In genomic region chr16:81790277-81790676, GRCh38 we compare ENCODE assay signal across 27 cellular contexts. TPM values are rescaled to one million over a fixed set of nuclear protein-coding genes. Genes with fewer than 3 reads are reported as not detected.
DNase-seq lines count a peak whose midpoint lies in the region; ATAC-seq, FAIRE-seq and TF ChIP-seq lines count a peak whose summit lies in the region.
"Had no signal": no experiment of that assay in that cellular context is flagged by ENCODE, and none has a peak within 500 bp of the region (broad histone marks: within the 10 kb centered on the region; RNA-seq: fewer than 3 reads in every experiment).

No MANE protein-coding gene starts in this region.

- peaks cover 0 to 22% of the 10 kb centered on the region in 2 experiments; a peak in 2 of 5 replicates for H3K27me3 ChIP-seq in HepG2 (ENCODE audit: control insufficient read depth in 1 of 2, insufficient read depth in 2 of 2, low read length in 2 of 2)
- no peaks in the 10 kb centered on the region for H3K27me3 ChIP-seq in right lobe of liver
- no peaks in the 10 kb centered on the region for H3K27me3 ChIP-seq in SU-DHL-6 (ENCODE audit: low read length)
- H3K27me3 ChIP-seq: BLaER1 treated with 17β-estradiol and CSF1 and Interleukin-3, amounts not matched to agents 10 nM and 100 nM; MG63 had no signal

- H4K20me1 ChIP-seq in HepG2 (ENCODE audit: insufficient read depth, low read length): no peaks in the 10 kb centered on the region
- H4K20me1 ChIP-seq in SU-DHL-6 (ENCODE audit: low read depth, low read length): peaks cover 20% of the 10 kb centered on the region

- TF ChIP-seq CTCF in HepG2 (CRISPR knock-in tag; IDR thresholded peaks at IDR 0.05): no peak
- no peak for TF ChIP-seq CTCF in right lobe of liver (IDR thresholded peaks at IDR 0.05)
- TF ChIP-seq CTCF in SU-DHL-6 (IDR thresholded peaks at IDR 0.05; ENCODE audit: insufficient read depth, low read length, poor library complexity, severe bottlenecking): no peak

- H3K4me2 ChIP-seq in HepG2 (ENCODE audit: low read depth, low read length) (no peak overlapping the region), SU-DHL-6 (ENCODE audit: low read depth, low read length, poor library complexity, severe bottlenecking) (no peak overlapping the region)

- H3K9ac ChIP-seq in HepG2 (ENCODE audit: insufficient read depth, low read depth, low read length): no peak overlapping the region
- no peak overlapping the region for H3K9ac ChIP-seq in SU-DHL-6 (ENCODE audit: low read length)
- H3K9ac ChIP-seq: BLaER1 treated with 17β-estradiol and CSF1 and Interleukin-3, amounts not matched to agents 10 nM and 100 nM had no signal

- DNase-seq in HepG2 (ENCODE audit: low spot score) (no peak), right lobe of liver (no peak), naive B cell (no peak), NCI-H1105 (lab: John Stamatoyannopoulos, UW) (no peak)
- no peak for DNase-seq in stimulated activated naive B cell treated with anti-CD40 and anti-IgM and Interleukin-4, amounts not matched to agents 10 μg/mL and 1 μg/mL and 100 μg/mL, for 72 hours
- no peak for DNase-seq in stimulated activated CD4-positive, alpha-beta T cell treated with anti-CD3 and anti-CD28 coated beads, Interleukin-1b, Interleukin-23, amount 100 ng/mL, for 48 hours
- DNase-seq: CD4-positive, alpha-beta T cell; GOT3; KBM-7; MG63; NCI-H1417 treated with DMSO at 0.1 percent for 48 hours; NCI-H1694 treated with DMSO at 0.1 percent for 48 hours; NCI-H2081; NCI-H2171; NCI-H226; NCI-H524; NCI-H748 treated with DMSO at 0.1 percent for 48 hours; NK-92 treated with Interleukin-12 subunit alpha and Interleukin-12 subunit beta, amount 100 ng/mL, for 24 hours; SHP77; T-helper 1 cell had no signal

- no peaks in the 10 kb centered on the region for H3K9me2 ChIP-seq in SU-DHL-6 (replicated peaks; ENCODE audit: insufficient read depth, low read length)

- peaks cover 31% of the 10 kb centered on the region for H3F3A ChIP-seq in SU-DHL-6 (ENCODE audit: insufficient read depth)

- peaks cover 20 to 25% of the 10 kb centered on the region in 2 donors for H3K36me3 Mint-ChIP-seq in naive B cell
- H3K36me3 Mint-ChIP-seq in stimulated activated naive B cell treated with anti-CD40 and anti-IgM and Interleukin-4, amounts not matched to agents 10 μg/mL and 1 μg/mL and 100 μg/mL, for 72 hours: peaks cover 63 to 79% of the 10 kb centered on the region in 2 donors

- H3K27ac Mint-ChIP-seq in naive B cell: peak overlapping the region in 5 of 6 donors; percentile 53 to 89 (median 76)
- peak overlapping the region; percentile 88 for H3K27ac Mint-ChIP-seq in stimulated activated naive B cell treated with anti-CD40 and anti-IgM and Interleukin-4, amounts not matched to agents 10 μg/mL and 1 μg/mL and 100 μg/mL, for 72 hours
- H3K27ac Mint-ChIP-seq: CD4-positive, alpha-beta T cell had no signal

- CTCF ChIA-PET in HepG2 (lab: Yijun Ruan, JAX; ENCODE audit: low intra/inter-chr PET ratio, low total read pairs): no interaction called here

- H3K4me1 Mint-ChIP-seq in naive B cell: peaks cover 65 to 94% (median 89%) of the 10 kb centered on the region in 3 donors
- H3K4me1 Mint-ChIP-seq in stimulated activated naive B cell treated with anti-CD40 and anti-IgM and Interleukin-4, amounts not matched to agents 10 μg/mL and 1 μg/mL and 100 μg/mL, for 72 hours: peaks cover 62 to 82% of the 10 kb centered on the region in 2 donors

- in situ Hi-C loops in HepG2 (cut with HindIII; ENCODE audit: extremely low pct_ligation_motif_present, low pct_unique_long_range_greater_than_20kb): no loop called here

- 33% methylated on average over 4 of the region's 5 CpGs for WGBS in HepG2 (ENCODE audit: low lambda C conversion rate)
- WGBS in right lobe of liver (ENCODE audit: insufficient coverage, low coverage, low lambda C conversion rate, missing lambda C conversion rate): 100% methylated on average over 1 of the region's 5 CpGs

- FAIRE-seq in HepG2 (lab: Jason Lieb, UNC): no peak
- FAIRE-seq: D721Med had no signal

- no peaks in the 10 kb centered on the region for H3K4me1 ChIP-seq in HepG2 (ENCODE audit: insufficient read depth, low read length)
- H3K4me1 ChIP-seq in right lobe of liver: peaks cover 0 to 5% (median 0%) of the 10 kb centered on the region in 4 donors
- H3K4me1 ChIP-seq: HAP-1 had no signal

- no peak for TF ChIP-seq RAD21 in HepG2 (CRISPR knock-in tag; IDR thresholded peaks at IDR 0.05)

- H3K9me3 Mint-ChIP-seq in naive B cell: no peaks in the 10 kb centered on the region
- no peaks in the 10 kb centered on the region for H3K9me3 Mint-ChIP-seq in stimulated activated naive B cell treated with anti-CD40 and anti-IgM and Interleukin-4, amounts not matched to agents 10 μg/mL and 1 μg/mL and 100 μg/mL, for 72 hours
- H3K9me3 Mint-ChIP-seq: CD4-positive, alpha-beta T cell had no signal

- TF ChIP-seq POLR2A in HepG2 (IDR thresholded peaks at IDR 0.05; ENCODE audit: insufficient read depth in 1 of 2, low read depth in 2 of 2, low read length in 2 of 2) (no peak), right lobe of liver (IDR thresholded peaks at IDR 0.05) (no peak)

- H2AFZ ChIP-seq in HepG2 (ENCODE audit: low read length): no peak overlapping the region
- H2AFZ ChIP-seq in SU-DHL-6 (ENCODE audit: low read depth, low read length, severe bottlenecking): no peak overlapping the region

- TF ChIP-seq EP300 in HepG2 (IDR thresholded peaks at IDR 0.05; ENCODE audit: low read depth in 2 of 2, low read length in 2 of 2) (no peak), HepG2 (CRISPR knock-in tag; IDR thresholded peaks at IDR 0.05; ENCODE audit: borderline replicate concordance) (no peak)

- H3K9me3 ChIP-seq in HepG2 (ENCODE audit: low read length) (no peaks in the 10 kb centered on the region), right lobe of liver (no peaks in the 10 kb centered on the region), SU-DHL-6 (ENCODE audit: insufficient read depth, low read length) (no peaks in the 10 kb centered on the region)
- H3K9me3 ChIP-seq: BLaER1 treated with 17β-estradiol and CSF1 and Interleukin-3, amounts not matched to agents 10 nM and 100 nM; HAP-1; MG63 had no signal

- H3K27me3 Mint-ChIP-seq in naive B cell: no peaks in the 10 kb centered on the region
- H3K27me3 Mint-ChIP-seq in stimulated activated naive B cell treated with anti-CD40 and anti-IgM and Interleukin-4, amounts not matched to agents 10 μg/mL and 1 μg/mL and 100 μg/mL, for 72 hours: no peaks in the 10 kb centered on the region
- H3K27me3 Mint-ChIP-seq: CD4-positive, alpha-beta T cell had no signal

- H3K4me3 ChIP-seq in HepG2 (replicated peaks in 1 of 3; ENCODE audit: insufficient read depth in 1 of 3, low read depth in 2 of 3, low read length in 3 of 3) (no peak overlapping the region), right lobe of liver (no peak overlapping the region), SU-DHL-6 (ENCODE audit: insufficient read depth, low read length, poor library complexity, severe bottlenecking) (no peak overlapping the region)
- H3K4me3 ChIP-seq: BLaER1 treated with 17β-estradiol and CSF1 and Interleukin-3, amounts not matched to agents 10 nM and 100 nM; HAP-1; MG63 had no signal

- H3K4me3 Mint-ChIP-seq in naive B cell: peak overlapping the region in 6 of 8 donors; percentile 1 to 81 (median 40)
- no peak overlapping the region for H3K4me3 Mint-ChIP-seq in stimulated activated naive B cell treated with anti-CD40 and anti-IgM and Interleukin-4, amounts not matched to agents 10 μg/mL and 1 μg/mL and 100 μg/mL, for 72 hours
- H3K4me3 Mint-ChIP-seq: CD4-positive, alpha-beta T cell had no signal

- H3K36me3 ChIP-seq in HepG2 (replicated peaks in 1 of 2; ENCODE audit: control insufficient read depth in 1 of 2, insufficient read depth in 2 of 2, low read length in 2 of 2) (no peaks in the 10 kb centered on the region), right lobe of liver (no peaks in the 10 kb centered on the region), SU-DHL-6 (ENCODE audit: low read length) (peaks cover 51% of the 10 kb centered on the region)
- H3K36me3 ChIP-seq: HAP-1, MG63 had no signal

- no peaks in the 10 kb centered on the region for H3K79me2 ChIP-seq in HepG2 (ENCODE audit: insufficient read depth, low read length)
- peaks cover 99% of the 10 kb centered on the region for H3K79me2 ChIP-seq in SU-DHL-6 (ENCODE audit: insufficient read depth, low read length)

- no TSS peak for BruUV-seq in HepG2 (replicated peaks; lab: Mats Ljungman, UMichigan)

- ATAC-seq in HepG2: no peak
- ATAC-seq in right lobe of liver: no peak
- no peak for ATAC-seq in naive B cell (ENCODE audit: low read depth in 2 of 2)
- ATAC-seq in stimulated activated naive B cell treated with anti-CD40 and anti-IgM and Interleukin-4, amounts not matched to agents 10 μg/mL and 1 μg/mL and 100 μg/mL, for 72 hours (replicated peaks): no peak
- no peak for ATAC-seq in HG02870 (IDR thresholded peaks at IDR 0.05; ENCODE audit: unreplicated experiment)

- H3K27ac ChIP-seq in HepG2 (ENCODE audit: extremely low read length, insufficient read depth, low read length) (no peak overlapping the region), right lobe of liver (no peak overlapping the region), SU-DHL-6 (ENCODE audit: low read depth, low read length) (peak overlapping the region; percentile 3; the same call in 1 of the 2 replicates)
- H3K27ac ChIP-seq: BLaER1 treated with 17β-estradiol and CSF1 and Interleukin-3, amounts not matched to agents 10 nM and 100 nM; HL-60; RWPE1 had no signal

- intact Hi-C loops in HepG2 (cut with micrococcal nuclease; ENCODE audit: unreplicated experiment): no loop called here
- intact Hi-C loops in right lobe of liver (cut with DNase I): no loop called here

- POLR2A ChIA-PET in HepG2 (lab: Yijun Ruan, JAX): no interaction called here

RNA-seq across cellular contexts. Expression of gene PLCG2, which starts 11.2 kb away (rescaled TPM):
- total RNA-seq in HepG2 (2016; rRNA removed; fragmentation: Illumina TruSeq; extraction: Trizol) (0.13 TPM in 1 of 2 replicates, not detected in the other), right lobe of liver (10 to 100 TPM; 11.1 to 23.1 (median 17.7) TPM)
- under 0.01 TPM in 1 of 2 replicates, not detected in the other for total RNA-seq in HepG2 (2016; cell fraction: cytosol; rRNA removed; fragmentation: Illumina TruSeq; extraction: Trizol; ENCODE audit: low read depth)
- total RNA-seq in HepG2 (2016; cell fraction: insoluble cytoplasmic fraction; rRNA removed; fragmentation: Illumina TruSeq; extraction: Trizol): 0.06 TPM in 1 of 2 replicates, not detected in the other
- not detected in 2 replicates for total RNA-seq in HepG2 (2016; cell fraction: membrane; rRNA removed; fragmentation: Illumina TruSeq; extraction: Trizol)
- total RNA-seq in HepG2 (2016; cell fraction: nucleus; rRNA removed; fragmentation: Illumina TruSeq; extraction: Trizol): not detected in 2 replicates
- polyA plus RNA-seq in HepG2 (2011; rRNA removed) (0.18 and 0.63 TPM in 2 replicates), naive B cell (ENCODE audit: low read depth in 6 of 6) (100 to 1,000 TPM in 2 of 6 donors, 10 to 100 TPM in 4; 65.1 to 119 (median 92.5) TPM)
- 0.31 and 0.46 TPM in 2 replicates for polyA plus RNA-seq in HepG2 (2011; cell fraction: cytosol; rRNA removed)
- 1.1 and 2.2 TPM in 2 replicates for polyA plus RNA-seq in HepG2 (2011; cell fraction: nucleus; rRNA removed)
- polyA plus RNA-seq in HepG2 (2012): 1.6 and 2.5 TPM in 2 replicates
- not detected in 2 replicates for polyA plus RNA-seq in HepG2 (2016; cell fraction: cytosol; fragmentation: Illumina TruSeq; extraction: Trizol; ENCODE audit: low read depth)
- polyA plus RNA-seq in HepG2 (2016; cell fraction: insoluble cytoplasmic fraction; fragmentation: Illumina TruSeq; extraction: Trizol; ENCODE audit: low read depth): not detected in 2 replicates
- not detected in 2 replicates for polyA plus RNA-seq in HepG2 (2016; cell fraction: membrane; fragmentation: Illumina TruSeq; extraction: Trizol; ENCODE audit: low read depth)
- polyA plus RNA-seq in HepG2 (2016; cell fraction: nucleus; fragmentation: Illumina TruSeq; extraction: Trizol; ENCODE audit: insufficient read depth, low read depth): not detected in 2 replicates
- 4.0 and 7.0 TPM in 2 replicates for polyA minus RNA-seq in HepG2 (2011; rRNA and poly(A)+ RNA removed; ENCODE audit: low replicate concordance)
- not detected in 2 replicates for polyA minus RNA-seq in HepG2 (2011; cell fraction: cytosol; rRNA and poly(A)+ RNA removed)
- 1.1 and 2.3 TPM in 2 replicates for polyA minus RNA-seq in HepG2 (2011; cell fraction: nucleus; rRNA and poly(A)+ RNA removed)

Comparison
In these comparisons a context has a peak if more than half of its experiments do, and no peak if none do; other contexts are left out.
1. RNA of gene PLCG2, which starts 11.2 kb away (total RNA-seq): 11.1 to 23.1 TPM in right lobe of liver; under 0.01 to 0.13 TPM in HepG2; every median in the first group is over 10 times any median in the second.
2. H3K4me3 Mint-ChIP-seq: peak in naive B cell (6 of 8); none in stimulated activated naive B cell treated with anti-CD40 and anti-IgM and Interleukin-4, amounts not matched to agents 10 μg/mL and 1 μg/mL and 100 μg/mL, for 72 hours (0 of 2).